1 cellular context compared by ENCODE assay signal in genomic region chr6:43627008-43627825, GRCh38.
A peak's percentile ranks its signal among the peaks of the same experiment; 100 is the strongest.
TF ChIP-seq lines count a peak whose summit lies in the region.

No MANE protein-coding gene starts in this region.

TF ChIP-seq in HepG2, 621 proteins besides CTCF, POLR2A, EP300 and RAD21 (continued from another document and continues in another):
- TF ChIP-seq, protein P1, sequence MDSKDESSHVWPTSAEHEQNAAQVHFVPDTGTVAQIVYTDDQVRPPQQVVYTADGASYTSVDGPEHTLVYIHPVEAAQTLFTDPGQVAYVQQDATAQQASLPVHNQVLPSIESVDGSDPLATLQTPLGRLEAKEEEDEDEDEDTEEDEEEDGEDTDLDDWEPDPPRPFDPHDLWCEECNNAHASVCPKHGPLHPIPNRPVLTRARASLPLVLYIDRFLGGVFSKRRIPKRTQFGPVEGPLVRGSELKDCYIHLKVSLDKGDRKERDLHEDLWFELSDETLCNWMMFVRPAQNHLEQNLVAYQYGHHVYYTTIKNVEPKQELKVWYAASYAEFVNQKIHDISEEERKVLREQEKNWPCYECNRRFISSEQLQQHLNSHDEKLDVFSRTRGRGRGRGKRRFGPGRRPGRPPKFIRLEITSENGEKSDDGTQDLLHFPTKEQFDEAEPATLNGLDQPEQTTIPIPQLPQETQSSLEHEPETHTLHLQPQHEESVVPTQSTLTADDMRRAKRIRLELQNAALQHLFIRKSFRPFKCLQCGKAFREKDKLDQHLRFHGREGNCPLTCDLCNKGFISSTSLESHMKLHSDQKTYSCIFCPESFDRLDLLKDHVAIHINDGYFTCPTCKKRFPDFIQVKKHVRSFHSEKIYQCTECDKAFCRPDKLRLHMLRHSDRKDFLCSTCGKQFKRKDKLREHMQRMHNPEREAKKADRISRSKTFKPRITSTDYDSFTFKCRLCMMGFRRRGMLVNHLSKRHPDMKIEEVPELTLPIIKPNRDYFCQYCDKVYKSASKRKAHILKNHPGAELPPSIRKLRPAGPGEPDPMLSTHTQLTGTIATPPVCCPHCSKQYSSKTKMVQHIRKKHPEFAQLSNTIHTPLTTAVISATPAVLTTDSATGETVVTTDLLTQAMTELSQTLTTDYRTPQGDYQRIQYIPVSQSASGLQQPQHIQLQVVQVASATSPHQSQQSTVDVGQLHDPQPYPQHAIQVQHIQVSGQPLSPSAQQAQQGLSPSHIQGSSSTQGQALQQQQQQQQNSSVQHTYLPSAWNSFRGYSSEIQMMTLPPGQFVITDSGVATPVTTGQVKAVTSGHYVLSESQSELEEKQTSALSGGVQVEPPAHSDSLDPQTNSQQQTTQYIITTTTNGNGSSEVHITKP (CRISPR knock-in tag; IDR thresholded peaks at IDR 0.05; ENCODE audit: low read depth), result peak; percentile 55; the same call in 1 of the 2 replicates
- TF ChIP-seq ZNF550 (CRISPR knock-in tag; IDR thresholded peaks at IDR 0.05; ENCODE audit: borderline replicate concordance), result peak; percentile 10; the same call in 1 of the 2 replicates
- TF ChIP-seq HNF4A (CRISPR knock-in tag; IDR thresholded peaks at IDR 0.05), result no peak
- no peak for TF ChIP-seq ELF1 (CRISPR knock-in tag; IDR thresholded peaks at IDR 0.05)
- peak; percentile 37; the same call in 1 of the 2 replicates for TF ChIP-seq POLR2AphosphoS5 (IDR thresholded peaks at IDR 0.05; ENCODE audit: low read depth, low read length)
- no peak for TF ChIP-seq GTF2F1 (IDR thresholded peaks at IDR 0.05; ENCODE audit: low read length)
- TF ChIP-seq, protein P2, sequence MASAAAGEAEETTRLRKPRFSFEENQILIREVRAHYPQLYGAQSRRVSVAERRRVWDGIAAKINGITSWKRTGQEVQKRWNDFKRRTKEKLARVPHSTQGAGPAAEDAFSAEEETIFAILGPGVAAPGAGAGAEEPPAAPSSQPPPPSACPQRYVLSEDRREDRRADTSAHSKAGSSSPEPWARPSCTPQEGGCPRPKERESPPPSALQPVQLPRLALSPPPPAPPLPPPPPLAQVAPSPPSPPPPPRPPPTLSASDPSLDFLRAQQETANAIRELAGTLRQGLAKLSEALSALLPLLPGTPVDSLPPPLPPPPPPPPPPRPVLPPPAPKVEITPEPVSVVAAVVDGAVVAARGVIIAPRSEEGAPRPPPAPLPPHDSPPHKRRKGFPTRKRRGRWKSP (CRISPR knock-in tag; IDR thresholded peaks at IDR 0.05), result 0 out of 2 replicates have a peak, but pooled peaks have one; percentile 16
- TF ChIP-seq KDM2A (CRISPR knock-in tag; IDR thresholded peaks at IDR 0.05; ENCODE audit: borderline replicate concordance, low read depth), result no peak
- TF ChIP-seq JARID2 (CRISPR knock-in tag; IDR thresholded peaks at IDR 0.05; ENCODE audit: insufficient replicate concordance), result no peak
- TF ChIP-seq ZNF652 (CRISPR knock-in tag; IDR thresholded peaks at IDR 0.05; ENCODE audit: borderline replicate concordance, low read depth), result peak; percentile 8; the same call in 1 of the 2 replicates
- peak; percentile 83 for TF ChIP-seq ATF7 (IDR thresholded peaks at IDR 0.05)
- no peak for TF ChIP-seq ATF7 (CRISPR knock-in tag; IDR thresholded peaks at IDR 0.05)
- no peak for TF ChIP-seq HDAC1 (CRISPR knock-in tag; IDR thresholded peaks at IDR 0.05)
- TF ChIP-seq MTA3 (CRISPR knock-in tag; IDR thresholded peaks at IDR 0.05), result no peak
- peak; percentile 80 for TF ChIP-seq SSRP1 (CRISPR knock-in tag; IDR thresholded peaks at IDR 0.05)
- TF ChIP-seq ZC3H4 (CRISPR knock-in tag; IDR thresholded peaks at IDR 0.05; ENCODE audit: borderline replicate concordance), result peak; percentile 36; the same call in 1 of the 2 replicates
- TF ChIP-seq ELF3 (CRISPR knock-in tag; IDR thresholded peaks at IDR 0.05), result peak; percentile 58
- no peak for TF ChIP-seq RERE (CRISPR knock-in tag; IDR thresholded peaks at IDR 0.05; ENCODE audit: low read depth)
- TF ChIP-seq, protein P3, sequence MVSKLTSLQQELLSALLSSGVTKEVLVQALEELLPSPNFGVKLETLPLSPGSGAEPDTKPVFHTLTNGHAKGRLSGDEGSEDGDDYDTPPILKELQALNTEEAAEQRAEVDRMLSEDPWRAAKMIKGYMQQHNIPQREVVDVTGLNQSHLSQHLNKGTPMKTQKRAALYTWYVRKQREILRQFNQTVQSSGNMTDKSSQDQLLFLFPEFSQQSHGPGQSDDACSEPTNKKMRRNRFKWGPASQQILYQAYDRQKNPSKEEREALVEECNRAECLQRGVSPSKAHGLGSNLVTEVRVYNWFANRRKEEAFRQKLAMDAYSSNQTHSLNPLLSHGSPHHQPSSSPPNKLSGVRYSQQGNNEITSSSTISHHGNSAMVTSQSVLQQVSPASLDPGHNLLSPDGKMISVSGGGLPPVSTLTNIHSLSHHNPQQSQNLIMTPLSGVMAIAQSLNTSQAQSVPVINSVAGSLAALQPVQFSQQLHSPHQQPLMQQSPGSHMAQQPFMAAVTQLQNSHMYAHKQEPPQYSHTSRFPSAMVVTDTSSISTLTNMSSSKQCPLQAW (CRISPR knock-in tag; IDR thresholded peaks at IDR 0.05), result 0 out of 2 replicates have a peak, but pooled peaks have one; percentile 48
- peak; percentile 41; the same call in 1 of the 2 replicates for TF ChIP-seq TBX2 (CRISPR knock-in tag; IDR thresholded peaks at IDR 0.05; ENCODE audit: borderline replicate concordance)
- TF ChIP-seq SKI (IDR thresholded peaks at IDR 0.05; ENCODE audit: partially characterized antibody), result no peak
- TF ChIP-seq REST (IDR thresholded peaks at IDR 0.05; ENCODE audit: borderline replicate concordance in 1 of 2, low read depth in 1 of 2, low read length in 2 of 2), result no peak
- TF ChIP-seq, protein P4, sequence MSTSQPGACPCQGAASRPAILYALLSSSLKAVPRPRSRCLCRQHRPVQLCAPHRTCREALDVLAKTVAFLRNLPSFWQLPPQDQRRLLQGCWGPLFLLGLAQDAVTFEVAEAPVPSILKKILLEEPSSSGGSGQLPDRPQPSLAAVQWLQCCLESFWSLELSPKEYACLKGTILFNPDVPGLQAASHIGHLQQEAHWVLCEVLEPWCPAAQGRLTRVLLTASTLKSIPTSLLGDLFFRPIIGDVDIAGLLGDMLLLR (CRISPR knock-in tag; IDR thresholded peaks at IDR 0.05), result no peak
- no peak for TF ChIP-seq ZNF644 (CRISPR knock-in tag; IDR thresholded peaks at IDR 0.05; ENCODE audit: low read depth)
- TF ChIP-seq ETV5 (CRISPR knock-in tag; IDR thresholded peaks at IDR 0.05; ENCODE audit: borderline replicate concordance), result peak; percentile 34; the same call in 1 of the 2 replicates
- TF ChIP-seq, protein P5, sequence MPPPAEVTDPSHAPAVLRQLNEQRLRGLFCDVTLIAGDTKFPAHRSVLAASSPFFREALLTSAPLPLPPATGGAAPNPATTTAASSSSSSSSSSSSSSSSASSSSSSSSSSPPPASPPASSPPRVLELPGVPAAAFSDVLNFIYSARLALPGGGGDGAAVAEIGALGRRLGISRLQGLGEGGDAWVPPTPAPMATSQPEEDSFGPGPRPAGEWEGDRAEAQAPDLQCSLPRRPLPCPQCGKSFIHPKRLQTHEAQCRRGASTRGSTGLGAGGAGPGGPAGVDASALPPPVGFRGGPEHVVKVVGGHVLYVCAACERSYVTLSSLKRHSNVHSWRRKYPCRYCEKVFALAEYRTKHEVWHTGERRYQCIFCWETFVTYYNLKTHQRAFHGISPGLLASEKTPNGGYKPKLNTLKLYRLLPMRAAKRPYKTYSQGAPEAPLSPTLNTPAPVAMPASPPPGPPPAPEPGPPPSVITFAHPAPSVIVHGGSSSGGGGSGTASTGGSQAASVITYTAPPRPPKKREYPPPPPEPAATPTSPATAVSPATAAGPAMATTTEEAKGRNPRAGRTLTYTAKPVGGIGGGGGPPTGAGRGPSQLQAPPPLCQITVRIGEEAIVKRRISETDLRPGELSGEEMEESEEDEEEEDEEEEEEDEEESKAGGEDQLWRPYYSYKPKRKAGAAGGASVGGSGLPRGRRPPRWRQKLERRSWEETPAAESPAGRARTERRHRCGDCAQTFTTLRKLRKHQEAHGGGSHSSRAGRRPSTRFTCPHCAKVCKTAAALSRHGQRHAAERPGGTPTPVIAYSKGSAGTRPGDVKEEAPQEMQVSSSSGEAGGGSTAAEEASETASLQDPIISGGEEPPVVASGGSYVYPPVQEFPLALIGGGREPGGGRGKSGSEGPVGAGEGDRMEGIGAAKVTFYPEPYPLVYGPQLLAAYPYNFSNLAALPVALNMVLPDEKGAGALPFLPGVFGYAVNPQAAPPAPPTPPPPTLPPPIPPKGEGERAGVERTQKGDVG (CRISPR knock-in tag; IDR thresholded peaks at IDR 0.05; ENCODE audit: borderline replicate concordance), result peak; percentile 43; the same call in 1 of the 2 replicates
- TF ChIP-seq HOXA9 (CRISPR knock-in tag; IDR thresholded peaks at IDR 0.05; ENCODE audit: borderline replicate concordance), result no peak
- TF ChIP-seq TAF1 (CRISPR knock-in tag; IDR thresholded peaks at IDR 0.05), result peak; percentile 24; the same call in 1 of the 2 replicates
- TF ChIP-seq, protein P6, sequence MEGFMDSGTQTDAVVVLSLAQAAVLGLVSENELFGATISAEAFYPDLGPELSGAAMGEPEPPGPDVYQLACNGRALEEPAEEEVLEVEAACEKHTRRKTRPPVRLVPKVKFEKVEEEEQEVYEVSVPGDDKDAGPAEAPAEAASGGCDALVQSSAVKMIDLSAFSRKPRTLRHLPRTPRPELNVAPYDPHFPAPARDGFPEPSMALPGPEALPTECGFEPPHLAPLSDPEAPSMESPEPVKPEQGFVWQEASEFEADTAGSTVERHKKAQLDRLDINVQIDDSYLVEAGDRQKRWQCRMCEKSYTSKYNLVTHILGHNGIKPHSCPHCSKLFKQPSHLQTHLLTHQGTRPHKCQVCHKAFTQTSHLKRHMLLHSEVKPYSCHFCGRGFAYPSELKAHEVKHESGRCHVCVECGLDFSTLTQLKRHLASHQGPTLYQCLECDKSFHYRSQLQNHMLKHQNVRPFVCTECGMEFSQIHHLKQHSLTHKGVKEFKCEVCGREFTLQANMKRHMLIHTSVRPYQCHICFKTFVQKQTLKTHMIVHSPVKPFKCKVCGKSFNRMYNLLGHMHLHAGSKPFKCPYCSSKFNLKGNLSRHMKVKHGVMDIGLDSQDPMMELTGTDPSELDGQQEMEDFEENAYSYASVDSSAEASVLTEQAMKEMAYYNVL (CRISPR knock-in tag; IDR thresholded peaks at IDR 0.05; ENCODE audit: borderline replicate concordance), result peak; percentile 44; the same call in 1 of the 2 replicates
- no peak for TF ChIP-seq ZNF335 (CRISPR knock-in tag; IDR thresholded peaks at IDR 0.05)
- TF ChIP-seq, protein P7, sequence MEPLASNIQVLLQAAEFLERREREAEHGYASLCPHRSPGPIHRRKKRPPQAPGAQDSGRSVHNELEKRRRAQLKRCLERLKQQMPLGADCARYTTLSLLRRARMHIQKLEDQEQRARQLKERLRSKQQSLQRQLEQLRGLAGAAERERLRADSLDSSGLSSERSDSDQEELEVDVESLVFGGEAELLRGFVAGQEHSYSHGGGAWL (CRISPR knock-in tag; IDR thresholded peaks at IDR 0.05), result no peak
- TF ChIP-seq ZNF546 (CRISPR knock-in tag; conservative IDR thresholded peaks at IDR 0.05), result no peak
- peak; percentile 35 for TF ChIP-seq TEAD3 (CRISPR knock-in tag; optimal IDR thresholded peaks at IDR 0.05; ENCODE audit: borderline replicate concordance)
- peak; percentile 83 for TF ChIP-seq NR2C2 (CRISPR knock-in tag; IDR thresholded peaks at IDR 0.05; ENCODE audit: borderline replicate concordance)
- TF ChIP-seq ZNF501 (CRISPR knock-in tag; IDR thresholded peaks at IDR 0.05), result peak; percentile 54
- peak; percentile 50 for TF ChIP-seq MED1 (CRISPR knock-in tag; IDR thresholded peaks at IDR 0.05)
- TF ChIP-seq HNRNPL (IDR thresholded peaks at IDR 0.05; ENCODE audit: low read depth, low read length), result no peak
